9 cellular contexts compared by ENCODE assay signal in genomic region chr19:12773571-12773970, GRCh38. TPM values are rescaled to one million over a fixed set of nuclear protein-coding genes. Genes with fewer than 3 reads are reported as not detected.
DNase-seq lines count a peak whose midpoint lies in the region; ATAC-seq and TF ChIP-seq lines count a peak whose summit lies in the region.
"Had no signal": no experiment of that assay in that cellular context is flagged by ENCODE, and none has a peak within 500 bp of the region (broad histone marks: within the 10 kb centered on the region; RNA-seq: fewer than 3 reads in every experiment).

No MANE protein-coding gene starts in this region.

- intact Hi-C loops in Calu3 (cut with micrococcal nuclease; ENCODE audit: unreplicated experiment) (no loop called here), activated B cell treated with CpG ODN at 0.5 μM for 24 hours (cut with micrococcal nuclease) (no loop called here)

- no TSS peak for BruUV-seq in Calu3 (replicated peaks; lab: Mats Ljungman, UMichigan)

- peak overlapping the region; percentile 65 for H3K27ac Mint-ChIP-seq in Calu3 (ENCODE audit: unreplicated experiment)
- no peak overlapping the region for H3K27ac Mint-ChIP-seq in activated B cell treated with CpG ODN at 0.5 μM for 24 hours
- H3K27ac Mint-ChIP-seq in memory B cell = peak overlapping the region; percentile 21

- DNase-seq in Calu3 (no peak), HFF-Myc (ENCODE audit: extremely low read depth, low read depth) (no peak), activated B cell treated with CpG ODN at 0.5 μM for 24 hours (no peak), memory B cell (ENCODE audit: low spot score in 2 of 2) (no peak)
- DNase-seq: activated CD4-positive, CD25-positive, alpha-beta regulatory T cell treated with anti-CD3 and anti-CD28 coated beads, Interleukin-2, amount 50 U/mL, for 72 hours had no signal

- ATAC-seq in activated B cell treated with CpG ODN at 0.5 μM for 24 hours (ENCODE audit: low read depth) (no peak), memory B cell (ENCODE audit: low read depth) (no peak), HG03460 (IDR thresholded peaks at IDR 0.05; ENCODE audit: unreplicated experiment) (no peak), HG02973 (IDR thresholded peaks at IDR 0.05; ENCODE audit: unreplicated experiment) (no peak), GM21528 (IDR thresholded peaks at IDR 0.05; ENCODE audit: low FRiP score, unreplicated experiment) (no peak)
- ATAC-seq: esophagus mucosa had no signal

- H3K4me3 Mint-ChIP-seq in Calu3 (ENCODE audit: low read depth, unreplicated experiment) (peak overlapping the region; percentile 10), activated B cell treated with CpG ODN at 0.5 μM for 24 hours (peak overlapping the region; percentile 20), memory B cell (no peak overlapping the region)

- H3K4me1 Mint-ChIP-seq in Calu3 (ENCODE audit: low read depth, unreplicated experiment) (peaks cover 18% of the 10 kb centered on the region), activated B cell treated with CpG ODN at 0.5 μM for 24 hours (peaks cover 28% of the 10 kb centered on the region), memory B cell (peaks cover 19% of the 10 kb centered on the region)

- CTCF ChIA-PET in Calu3 (lab: Charles Lee) = no interaction called here
- CTCF ChIA-PET in activated B cell treated with CpG ODN at 0.5 μM for 24 hours (lab: Charles Lee) = interaction anchor here (1.1 to 9.1 kb wide), 5 partner anchors 9 to 64 kb away, joined by 3 to 278 read pairs (median 4); partner anchors contain the start of gene JUNB

- no peak overlapping the region for H3K4me3 ChIP-seq in HFF-Myc (replicated peaks; ENCODE audit: low read depth, low read length)

- H3K27me3 Mint-ChIP-seq in Calu3 (ENCODE audit: unreplicated experiment) = no peaks in the 10 kb centered on the region
- no peaks in the 10 kb centered on the region for H3K27me3 Mint-ChIP-seq in activated B cell treated with CpG ODN at 0.5 μM for 24 hours
- no peaks in the 10 kb centered on the region for H3K27me3 Mint-ChIP-seq in memory B cell

- no peaks in the 10 kb centered on the region for H3K9me3 Mint-ChIP-seq in Calu3 (ENCODE audit: low read depth, unreplicated experiment)
- no peaks in the 10 kb centered on the region for H3K9me3 Mint-ChIP-seq in activated B cell treated with CpG ODN at 0.5 μM for 24 hours
- H3K9me3 Mint-ChIP-seq in memory B cell = no peaks in the 10 kb centered on the region

- TF ChIP-seq CTCF in Calu3 (IDR thresholded peaks at IDR 0.05; ENCODE audit: unreplicated experiment) (no peak), HFF-Myc (IDR thresholded peaks at IDR 0.05; ENCODE audit: low read depth, low read length, missing control alignments) (peak; percentile 43), activated B cell treated with CpG ODN at 0.5 μM for 24 hours (IDR thresholded peaks at IDR 0.05) (no peak)

- H3K36me3 Mint-ChIP-seq in Calu3 (ENCODE audit: insufficient read depth, unreplicated experiment) (peaks cover 72% of the 10 kb centered on the region), activated B cell treated with CpG ODN at 0.5 μM for 24 hours (ENCODE audit: low read depth) (no peaks in the 10 kb centered on the region), memory B cell (no peaks in the 10 kb centered on the region)

- POLR2A ChIA-PET in activated B cell treated with CpG ODN at 0.5 μM for 24 hours (lab: Charles Lee) = interaction anchor here (0.9 to 12.7 kb wide), 3 partner anchors 16 to 77 kb away, joined by 4 to 909 read pairs (median 5); partner anchors contain the start of genes FBXW9 and JUNB

RNA-seq across cellular contexts. Expression of gene HOOK2, which starts 1.8 kb away (rescaled TPM):
- total RNA-seq in Calu3 (2022) = 69.0 and 70.7 TPM in 2 replicates
- 13.4 and 21.2 TPM in 2 replicates for total RNA-seq in activated B cell treated with CpG ODN at 0.5 μM for 24 hours

RNA-seq across cellular contexts. Expression of gene JUNB, which starts 17.7 kb away (rescaled TPM):
- total RNA-seq in Calu3 (2022) = 113 and 116 TPM in 2 replicates
- total RNA-seq in activated B cell treated with CpG ODN at 0.5 μM for 24 hours = 127 and 132 TPM in 2 replicates

RNA-seq across cellular contexts. Expression of gene BEST2, which starts 22.0 kb away (rescaled TPM):
- total RNA-seq in Calu3 (2022) (not detected in 2 replicates), activated B cell treated with CpG ODN at 0.5 μM for 24 hours (not detected in 2 replicates)
- total RNA-seq: esophagus mucosa had no signal

RNA-seq across cellular contexts. Expression of gene PRDX2, which starts 28.0 kb away (rescaled TPM):
- total RNA-seq in Calu3 (2022) (121 and 135 TPM in 2 replicates), activated B cell treated with CpG ODN at 0.5 μM for 24 hours (53.1 and 55.6 TPM in 2 replicates)

RNA-seq across cellular contexts. Expression of gene THSD8, which starts 28.3 kb away (rescaled TPM):
- total RNA-seq in Calu3 (2022) (14.0 and 16.1 TPM in 2 replicates), activated B cell treated with CpG ODN at 0.5 μM for 24 hours (2.3 and 5.9 TPM in 2 replicates)
